ENCODE assay signal across 14 cellular contexts in genomic region chr1:38502772-38503171, GRCh38.
DNase-seq lines count a peak whose midpoint lies in the region; ATAC-seq, FAIRE-seq and TF ChIP-seq lines count a peak whose summit lies in the region.
"Had no signal": no experiment of that assay in that cellular context is flagged by ENCODE, and none has a peak within 500 bp of the region (broad histone marks: within the 10 kb centered on the region; RNA-seq: fewer than 3 reads in every experiment).

No MANE protein-coding gene starts in this region.

- WGBS in HepG2 (ENCODE audit: low lambda C conversion rate) = 0% methylated on average over 2 of the region's 4 CpGs
- 20% methylated on average over 3 of the region's 4 CpGs for WGBS in right lobe of liver (ENCODE audit: insufficient coverage, low coverage, low lambda C conversion rate, missing lambda C conversion rate)

- H3K4me3 ChIP-seq in HepG2 (replicated peaks in 1 of 3; ENCODE audit: insufficient read depth in 1 of 3, low read depth in 2 of 3, low read length in 3 of 3) (no peak overlapping the region), right lobe of liver (no peak overlapping the region), OCI-LY3 (ENCODE audit: low read length) (no peak overlapping the region), upper lobe of right lung (no peak overlapping the region)
- H3K4me3 ChIP-seq: heart right ventricle, ovary had no signal

- TF ChIP-seq RAD21 in HepG2 (CRISPR knock-in tag; IDR thresholded peaks at IDR 0.05) = no peak

- intact Hi-C loops in HepG2 (cut with micrococcal nuclease; ENCODE audit: unreplicated experiment) = no loop called here
- intact Hi-C loops in right lobe of liver (cut with DNase I) = no loop called here
- intact Hi-C loops in upper lobe of right lung (cut with DNase I) = no loop called here

- H3K4me2 ChIP-seq in HepG2 (ENCODE audit: low read depth, low read length) (no peak overlapping the region), OCI-LY3 (ENCODE audit: low read length) (peak overlapping the region; percentile 15; the same call in 1 of the 2 replicates)

- TF ChIP-seq EP300 in HepG2 (IDR thresholded peaks at IDR 0.05; ENCODE audit: low read depth in 2 of 2, low read length in 2 of 2) = no peak
- no peak for TF ChIP-seq EP300 in HepG2 (CRISPR knock-in tag; IDR thresholded peaks at IDR 0.05; ENCODE audit: borderline replicate concordance)

- BruUV-seq in HepG2 (replicated peaks; lab: Mats Ljungman, UMichigan) = no TSS peak

- H4K20me1 ChIP-seq in HepG2 (ENCODE audit: insufficient read depth, low read length) = no peaks in the 10 kb centered on the region
- H4K20me1 ChIP-seq in OCI-LY3 (ENCODE audit: insufficient read depth, low read length) = no peaks in the 10 kb centered on the region

- H3K9ac ChIP-seq in HepG2 (ENCODE audit: insufficient read depth, low read depth, low read length) (no peak overlapping the region), OCI-LY3 (ENCODE audit: low read length) (no peak overlapping the region)

- TF ChIP-seq POLR2A in HepG2 (IDR thresholded peaks at IDR 0.05; ENCODE audit: insufficient read depth in 1 of 2, low read depth in 2 of 2, low read length in 2 of 2) (no peak), right lobe of liver (IDR thresholded peaks at IDR 0.05) (no peak), GM12891 (IDR thresholded peaks at IDR 0.05; ENCODE audit: low read depth, low read length) (no peak)

- no peak overlapping the region for H3K4me3 Mint-ChIP-seq in glutamatergic neuron (ENCODE audit: unreplicated experiment)
- H3K4me3 Mint-ChIP-seq in stimulated activated effector memory CD8-positive, alpha-beta T cell treated with anti-CD3 and anti-CD28 coated beads, Interleukin-12 subunit alpha, Interleukin-12 subunit beta, amount 100 ng/mL, for 72 hours = no peak overlapping the region
- H3K4me3 Mint-ChIP-seq in T-helper 17 cell = no peak overlapping the region
- H3K4me3 Mint-ChIP-seq: activated T-cell treated with anti-CD3 and anti-CD28 coated beads, Interleukin-2, amount 50 U/mL, for 4 hours had no signal

- TF ChIP-seq CTCF in HepG2 (CRISPR knock-in tag; IDR thresholded peaks at IDR 0.05) (peak; percentile 28), right lobe of liver (IDR thresholded peaks at IDR 0.05) (no peak), OCI-LY3 (IDR thresholded peaks at IDR 0.05; ENCODE audit: low read depth, low read length) (peak; percentile 63), glutamatergic neuron (IDR thresholded peaks at IDR 0.05; ENCODE audit: partially characterized antibody, unreplicated experiment) (no peak), upper lobe of right lung (IDR thresholded peaks at IDR 0.05) (no peak)

- H2AFZ ChIP-seq in HepG2 (ENCODE audit: low read length) = no peak overlapping the region
- H2AFZ ChIP-seq in OCI-LY3 (ENCODE audit: low read depth, low read length) = no peak overlapping the region

- H3K36me3 Mint-ChIP-seq in glutamatergic neuron (ENCODE audit: unreplicated experiment) (no peaks in the 10 kb centered on the region), T-helper 17 cell (ENCODE audit: low read depth) (peaks cover 4% of the 10 kb centered on the region)
- H3K36me3 Mint-ChIP-seq in stimulated activated effector memory CD8-positive, alpha-beta T cell treated with anti-CD3 and anti-CD28 coated beads, Interleukin-12 subunit alpha, Interleukin-12 subunit beta, amount 100 ng/mL, for 72 hours = no peaks in the 10 kb centered on the region

- H3K27me3 Mint-ChIP-seq in glutamatergic neuron (ENCODE audit: unreplicated experiment) (peaks cover 1% of the 10 kb centered on the region), T-helper 17 cell (peaks cover 88% of the 10 kb centered on the region)

- H3K27me3 ChIP-seq in HepG2 (ENCODE audit: control insufficient read depth in 1 of 2, insufficient read depth in 2 of 2, low read length in 2 of 2) = no peaks in the 10 kb centered on the region; a peak in 1 of 5 replicates
- H3K27me3 ChIP-seq in right lobe of liver = no peaks in the 10 kb centered on the region
- H3K27me3 ChIP-seq in OCI-LY3 (ENCODE audit: low read depth, low read length) = no peaks in the 10 kb centered on the region
- H3K27me3 ChIP-seq in upper lobe of right lung = no peaks in the 10 kb centered on the region
- H3K27me3 ChIP-seq: ovary had no signal

- H3K9me3 ChIP-seq in HepG2 (ENCODE audit: low read length) (no peaks in the 10 kb centered on the region), right lobe of liver (no peaks in the 10 kb centered on the region), OCI-LY3 (ENCODE audit: insufficient read depth, low read length) (no peaks in the 10 kb centered on the region), upper lobe of right lung (no peaks in the 10 kb centered on the region), T-helper 17 cell (ENCODE audit: control insufficient read depth, low read length, poor library complexity, severe bottlenecking) (no peaks in the 10 kb centered on the region)
- H3K9me3 ChIP-seq: heart right ventricle, ovary had no signal

- FAIRE-seq in HepG2 (lab: Jason Lieb, UNC) (no peak), GM12891 (lab: Jason Lieb, UNC) (no peak)

- H3K27ac ChIP-seq in HepG2 (ENCODE audit: extremely low read length, insufficient read depth, low read length) (no peak overlapping the region), right lobe of liver (no peak overlapping the region), OCI-LY3 (ENCODE audit: low read length) (no peak overlapping the region), upper lobe of right lung (no peak overlapping the region)
- H3K27ac ChIP-seq: heart right ventricle, ovary had no signal

- H3K4me1 Mint-ChIP-seq in glutamatergic neuron (ENCODE audit: low read depth, unreplicated experiment) = peaks cover 13% of the 10 kb centered on the region
- H3K4me1 Mint-ChIP-seq in stimulated activated effector memory CD8-positive, alpha-beta T cell treated with anti-CD3 and anti-CD28 coated beads, Interleukin-12 subunit alpha, Interleukin-12 subunit beta, amount 100 ng/mL, for 72 hours = peaks cover 12% of the 10 kb centered on the region
- H3K4me1 Mint-ChIP-seq in T-helper 17 cell = peaks cover 6% of the 10 kb centered on the region

- H3K36me3 ChIP-seq in HepG2 (replicated peaks in 1 of 2; ENCODE audit: control insufficient read depth in 1 of 2, insufficient read depth in 2 of 2, low read length in 2 of 2) (no peaks in the 10 kb centered on the region), right lobe of liver (no peaks in the 10 kb centered on the region), OCI-LY3 (replicated peaks; ENCODE audit: low read depth, low read length) (no peaks in the 10 kb centered on the region), upper lobe of right lung (no peaks in the 10 kb centered on the region)
- H3K36me3 ChIP-seq: heart right ventricle, ovary had no signal

- H3K79me2 ChIP-seq in HepG2 (ENCODE audit: insufficient read depth, low read length) = no peaks in the 10 kb centered on the region
- no peaks in the 10 kb centered on the region for H3K79me2 ChIP-seq in OCI-LY3 (ENCODE audit: low read length)

- CTCF ChIA-PET in HepG2 (lab: Yijun Ruan, JAX; ENCODE audit: low intra/inter-chr PET ratio, low total read pairs) = no interaction called here

- H3K27ac Mint-ChIP-seq in glutamatergic neuron (ENCODE audit: unreplicated experiment) = no peak overlapping the region
- no peak overlapping the region for H3K27ac Mint-ChIP-seq in stimulated activated effector memory CD8-positive, alpha-beta T cell treated with anti-CD3 and anti-CD28 coated beads, Interleukin-12 subunit alpha, Interleukin-12 subunit beta, amount 100 ng/mL, for 72 hours
- H3K27ac Mint-ChIP-seq in T-helper 17 cell = no peak overlapping the region

- H3K4me1 ChIP-seq in HepG2 (ENCODE audit: insufficient read depth, low read length) (no peaks in the 10 kb centered on the region), right lobe of liver (no peaks in the 10 kb centered on the region), OCI-LY3 (ENCODE audit: low read length) (peaks cover 37% of the 10 kb centered on the region), upper lobe of right lung (peaks cover 4% of the 10 kb centered on the region)

- POLR2A ChIA-PET in HepG2 (lab: Yijun Ruan, JAX) = no interaction called here

- in situ Hi-C loops in HepG2 (cut with HindIII; ENCODE audit: extremely low pct_ligation_motif_present, low pct_unique_long_range_greater_than_20kb) = no loop called here

- ATAC-seq in HepG2 (no peak), right lobe of liver (no peak), upper lobe of right lung (peak; percentile 58), T-helper 17 cell (no peak)
- ATAC-seq in stimulated activated effector memory CD8-positive, alpha-beta T cell treated with anti-CD3 and anti-CD28 coated beads, Interleukin-12 subunit alpha, Interleukin-12 subunit beta, amount 100 ng/mL, for 72 hours = no peak
- ATAC-seq: activated CD4-positive, CD25-positive, alpha-beta regulatory T cell treated with anti-CD3 and anti-CD28 coated beads, Interleukin-2, amount 50 U/mL, for 24 hours; activated T-cell treated with anti-CD3 and anti-CD28 coated beads, Interleukin-2, amount 50 U/mL, for 4 hours; heart right ventricle had no signal

- DNase-seq in HepG2 (ENCODE audit: low spot score) (no peak), right lobe of liver (no peak), glutamatergic neuron (peak; percentile 62), upper lobe of right lung (no peak), GM12891 (ENCODE audit: insufficient read length, low spot score) (no peak), T-helper 17 cell (no peak)
- DNase-seq in stimulated activated effector memory CD8-positive, alpha-beta T cell treated with anti-CD3 and anti-CD28 coated beads, Interleukin-12 subunit alpha, Interleukin-12 subunit beta, amount 100 ng/mL, for 72 hours (ENCODE audit: low spot score in 2 of 2) = no peak
- DNase-seq: activated T-cell treated with anti-CD3 and anti-CD28 coated beads, Interleukin-2, amount 50 U/mL, for 4 hours; DMS79; heart right ventricle; ovary; SIG-M5 had no signal

- H3K9me3 Mint-ChIP-seq in glutamatergic neuron (ENCODE audit: unreplicated experiment) = peaks cover 2% of the 10 kb centered on the region
- H3K9me3 Mint-ChIP-seq in stimulated activated effector memory CD8-positive, alpha-beta T cell treated with anti-CD3 and anti-CD28 coated beads, Interleukin-12 subunit alpha, Interleukin-12 subunit beta, amount 100 ng/mL, for 72 hours = no peaks in the 10 kb centered on the region
- H3K9me3 Mint-ChIP-seq: activated T-cell treated with anti-CD3 and anti-CD28 coated beads, Interleukin-2, amount 50 U/mL, for 4 hours had no signal

TF ChIP-seq in HepG2, 621 proteins besides CTCF, POLR2A, EP300 and RAD21 (continues in another document):
- TF ChIP-seq ZNF615 (CRISPR knock-in tag; IDR thresholded peaks at IDR 0.05; ENCODE audit: borderline replicate concordance) (no peak), ZNF75D (CRISPR knock-in tag; IDR thresholded peaks at IDR 0.05; ENCODE audit: borderline replicate concordance) (no peak), ZNF432 (CRISPR knock-in tag; IDR thresholded peaks at IDR 0.05; ENCODE audit: borderline replicate concordance) (no peak), CBFB (CRISPR knock-in tag; IDR thresholded peaks at IDR 0.05) (no peak)

TF ChIP-seq in GM12891, 5 proteins besides CTCF, POLR2A, EP300 and RAD21:
- TF ChIP-seq SPI1 (IDR thresholded peaks at IDR 0.05; ENCODE audit: low read depth, low read length) (no peak), POLR2AphosphoS5 (IDR thresholded peaks at IDR 0.05; ENCODE audit: low read depth, low read length) (no peak), TAF1 (IDR thresholded peaks at IDR 0.05; ENCODE audit: low read depth, low read length) (no peak), POU2F2 (IDR thresholded peaks at IDR 0.05; ENCODE audit: low read depth, low read length) (no peak), PAX5 (IDR thresholded peaks at IDR 0.05; ENCODE audit: insufficient read depth, low read length, severe bottlenecking) (no peak)
TF ChIP-seq in GM12891: peak in this region for 0.

Comparison
In these comparisons a context has a peak if more than half of its experiments do, and no peak if none do; other contexts are left out.
1. CTCF ChIP-seq: peak in HepG2 (single experiment) and OCI-LY3 (single experiment); none in right lobe of liver (0 of 4), glutamatergic neuron (single experiment) and upper lobe of right lung (single experiment).